ENCODE assay signal across 1 cellular context in the genomic region with DNA sequence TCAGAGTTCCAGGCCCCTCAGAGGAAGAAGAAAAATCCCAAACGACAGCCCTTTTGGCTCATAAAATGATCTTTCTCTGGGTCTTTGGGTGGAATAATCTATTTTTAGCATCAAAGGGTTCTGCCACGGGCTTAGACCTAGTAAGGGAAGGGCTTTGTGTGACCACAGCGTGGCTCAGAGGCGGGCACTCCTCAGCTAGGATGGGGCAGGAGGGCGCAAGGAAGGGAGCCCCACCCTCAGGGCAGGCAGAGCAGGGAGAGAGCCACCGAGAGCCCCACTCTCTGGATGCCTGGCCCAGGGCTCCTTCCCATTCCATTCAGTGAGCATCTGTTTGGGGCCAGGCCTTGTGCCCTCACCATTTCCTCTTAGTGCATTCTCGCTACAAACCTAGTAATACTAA.
TF ChIP-seq lines count a peak whose summit lies in the region.

No MANE protein-coding gene starts in this region.

TF ChIP-seq in WTC11, 78 proteins besides CTCF, POLR2A, EP300 and RAD21 (continued from another document):
- TF ChIP-seq, protein P1, sequence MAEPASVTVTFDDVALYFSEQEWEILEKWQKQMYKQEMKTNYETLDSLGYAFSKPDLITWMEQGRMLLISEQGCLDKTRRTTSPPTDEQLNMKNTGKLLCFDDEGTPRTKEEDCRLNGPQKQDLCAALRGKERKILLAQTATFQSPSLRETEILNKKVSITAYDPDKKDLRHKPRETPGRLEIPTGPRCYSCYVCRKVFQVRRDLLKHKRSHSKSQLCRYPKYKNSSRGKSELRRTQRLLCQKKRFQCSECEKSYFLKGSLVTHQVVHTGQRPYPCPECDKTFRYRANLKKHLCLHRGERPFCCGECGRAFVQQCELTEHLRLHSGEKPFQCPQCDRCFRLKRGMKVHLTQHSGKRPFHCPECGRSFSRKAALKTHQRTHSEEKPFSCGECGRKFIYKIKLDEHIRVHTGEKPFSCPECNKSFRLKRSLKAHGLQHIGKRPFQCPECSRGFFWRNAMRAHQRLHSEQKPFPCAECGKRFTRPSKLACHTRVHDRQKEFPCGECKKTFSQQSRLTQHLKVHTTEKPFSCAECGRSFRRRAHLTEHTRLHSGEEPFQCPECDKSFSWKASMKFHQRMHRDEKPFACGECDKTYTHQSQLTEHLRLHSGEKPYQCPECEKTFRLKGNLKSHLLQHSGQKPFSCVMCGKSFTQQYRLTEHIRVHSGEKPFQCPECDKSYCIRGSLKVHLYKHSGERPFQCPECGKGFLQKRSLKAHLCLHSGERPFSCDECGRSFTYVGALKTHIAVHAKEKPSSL (CRISPR knock-in tag; conservative IDR thresholded peaks at IDR 0.05), result no peak
- TF ChIP-seq GRHL2 (CRISPR knock-in tag; IDR thresholded peaks at IDR 0.05; ENCODE audit: insufficient replicate concordance, severe bottlenecking) (no peak), ZNF232 (CRISPR knock-in tag; IDR thresholded peaks at IDR 0.05) (no peak), ZNF317 (CRISPR knock-in tag; IDR thresholded peaks at IDR 0.05; ENCODE audit: borderline replicate concordance, low read depth) (no peak), FOXJ3 (CRISPR knock-in tag; IDR thresholded peaks at IDR 0.05; ENCODE audit: borderline replicate concordance) (no peak), NFATC4 (CRISPR knock-in tag; IDR thresholded peaks at IDR 0.05) (no peak), ATF1 (CRISPR knock-in tag; IDR thresholded peaks at IDR 0.05) (no peak)
- TF ChIP-seq, protein P2, sequence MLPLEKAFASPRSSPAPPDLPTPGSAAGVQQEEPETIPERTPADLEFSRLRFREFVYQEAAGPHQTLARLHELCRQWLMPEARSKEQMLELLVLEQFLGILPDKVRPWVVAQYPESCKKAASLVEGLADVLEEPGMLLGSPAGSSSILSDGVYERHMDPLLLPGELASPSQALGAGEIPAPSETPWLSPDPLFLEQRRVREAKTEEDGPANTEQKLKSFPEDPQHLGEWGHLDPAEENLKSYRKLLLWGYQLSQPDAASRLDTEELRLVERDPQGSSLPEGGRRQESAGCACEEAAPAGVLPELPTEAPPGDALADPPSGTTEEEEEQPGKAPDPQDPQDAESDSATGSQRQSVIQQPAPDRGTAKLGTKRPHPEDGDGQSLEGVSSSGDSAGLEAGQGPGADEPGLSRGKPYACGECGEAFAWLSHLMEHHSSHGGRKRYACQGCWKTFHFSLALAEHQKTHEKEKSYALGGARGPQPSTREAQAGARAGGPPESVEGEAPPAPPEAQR (CRISPR knock-in tag; IDR thresholded peaks at IDR 0.05), result no peak
- TF ChIP-seq, protein P3, sequence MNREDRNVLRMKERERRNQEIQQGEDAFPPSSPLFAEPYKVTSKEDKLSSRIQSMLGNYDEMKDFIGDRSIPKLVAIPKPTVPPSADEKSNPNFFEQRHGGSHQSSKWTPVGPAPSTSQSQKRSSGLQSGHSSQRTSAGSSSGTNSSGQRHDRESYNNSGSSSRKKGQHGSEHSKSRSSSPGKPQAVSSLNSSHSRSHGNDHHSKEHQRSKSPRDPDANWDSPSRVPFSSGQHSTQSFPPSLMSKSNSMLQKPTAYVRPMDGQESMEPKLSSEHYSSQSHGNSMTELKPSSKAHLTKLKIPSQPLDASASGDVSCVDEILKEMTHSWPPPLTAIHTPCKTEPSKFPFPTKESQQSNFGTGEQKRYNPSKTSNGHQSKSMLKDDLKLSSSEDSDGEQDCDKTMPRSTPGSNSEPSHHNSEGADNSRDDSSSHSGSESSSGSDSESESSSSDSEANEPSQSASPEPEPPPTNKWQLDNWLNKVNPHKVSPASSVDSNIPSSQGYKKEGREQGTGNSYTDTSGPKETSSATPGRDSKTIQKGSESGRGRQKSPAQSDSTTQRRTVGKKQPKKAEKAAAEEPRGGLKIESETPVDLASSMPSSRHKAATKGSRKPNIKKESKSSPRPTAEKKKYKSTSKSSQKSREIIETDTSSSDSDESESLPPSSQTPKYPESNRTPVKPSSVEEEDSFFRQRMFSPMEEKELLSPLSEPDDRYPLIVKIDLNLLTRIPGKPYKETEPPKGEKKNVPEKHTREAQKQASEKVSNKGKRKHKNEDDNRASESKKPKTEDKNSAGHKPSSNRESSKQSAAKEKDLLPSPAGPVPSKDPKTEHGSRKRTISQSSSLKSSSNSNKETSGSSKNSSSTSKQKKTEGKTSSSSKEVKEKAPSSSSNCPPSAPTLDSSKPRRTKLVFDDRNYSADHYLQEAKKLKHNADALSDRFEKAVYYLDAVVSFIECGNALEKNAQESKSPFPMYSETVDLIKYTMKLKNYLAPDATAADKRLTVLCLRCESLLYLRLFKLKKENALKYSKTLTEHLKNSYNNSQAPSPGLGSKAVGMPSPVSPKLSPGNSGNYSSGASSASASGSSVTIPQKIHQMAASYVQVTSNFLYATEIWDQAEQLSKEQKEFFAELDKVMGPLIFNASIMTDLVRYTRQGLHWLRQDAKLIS (CRISPR knock-in tag; IDR thresholded peaks at IDR 0.05; ENCODE audit: borderline replicate concordance), result no peak
- TF ChIP-seq, protein P4, sequence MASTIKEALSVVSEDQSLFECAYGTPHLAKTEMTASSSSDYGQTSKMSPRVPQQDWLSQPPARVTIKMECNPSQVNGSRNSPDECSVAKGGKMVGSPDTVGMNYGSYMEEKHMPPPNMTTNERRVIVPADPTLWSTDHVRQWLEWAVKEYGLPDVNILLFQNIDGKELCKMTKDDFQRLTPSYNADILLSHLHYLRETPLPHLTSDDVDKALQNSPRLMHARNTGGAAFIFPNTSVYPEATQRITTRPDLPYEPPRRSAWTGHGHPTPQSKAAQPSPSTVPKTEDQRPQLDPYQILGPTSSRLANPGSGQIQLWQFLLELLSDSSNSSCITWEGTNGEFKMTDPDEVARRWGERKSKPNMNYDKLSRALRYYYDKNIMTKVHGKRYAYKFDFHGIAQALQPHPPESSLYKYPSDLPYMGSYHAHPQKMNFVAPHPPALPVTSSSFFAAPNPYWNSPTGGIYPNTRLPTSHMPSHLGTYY (CRISPR knock-in tag; IDR thresholded peaks at IDR 0.05), result no peak
